In the genomic region with DNA sequence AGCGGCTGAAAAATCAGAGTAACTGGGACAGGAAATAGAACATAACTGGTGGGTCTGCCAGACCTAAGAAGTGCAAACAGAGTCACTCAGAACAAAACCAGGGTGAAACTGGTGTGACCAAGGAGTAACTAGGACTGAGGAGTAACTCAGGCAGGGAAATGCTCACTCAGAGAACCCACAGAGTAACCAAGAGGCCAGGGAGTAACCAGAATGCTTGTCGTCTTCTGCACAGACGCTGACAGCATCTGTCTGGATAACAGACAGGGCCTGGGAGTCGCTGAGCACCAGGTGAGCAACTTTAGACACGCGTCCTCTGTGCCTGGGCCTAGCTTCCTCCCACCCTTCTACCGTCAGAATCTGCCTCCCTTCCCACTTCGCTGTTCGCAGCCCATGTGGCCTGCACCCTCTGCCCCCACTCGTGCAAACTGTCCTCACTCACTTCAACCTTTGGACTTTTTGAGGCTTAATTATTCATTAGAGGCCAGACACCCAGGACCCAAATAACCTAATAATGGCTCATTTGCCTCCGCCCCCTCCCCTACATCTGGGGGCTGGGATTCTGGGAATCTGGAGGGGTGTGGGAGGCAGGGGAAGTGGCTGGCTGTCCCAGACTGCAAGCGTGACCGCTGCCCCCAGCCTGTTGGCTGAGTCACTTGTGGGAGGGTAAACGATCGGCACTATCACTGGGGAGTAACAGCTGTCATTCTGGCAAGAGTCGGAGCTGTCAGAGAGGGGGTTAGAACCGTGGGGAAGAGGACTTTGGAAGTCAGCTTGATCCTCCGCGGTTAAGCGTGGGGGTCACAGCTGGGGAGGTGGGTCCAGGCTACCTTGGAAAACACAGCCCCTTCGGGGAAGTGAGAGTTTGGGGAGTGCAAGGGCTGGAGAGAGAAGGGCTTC, we compare ENCODE assay signal across 8 cellular contexts. TPM values are rescaled to one million over a fixed set of nuclear protein-coding genes. Genes with fewer than 3 reads are reported as not detected.
DNase-seq lines count a peak whose midpoint lies in the region; ATAC-seq and TF ChIP-seq lines count a peak whose summit lies in the region.

No MANE protein-coding gene starts in this region.

- peak; percentile 91 for ATAC-seq in GM21723 (IDR thresholded peaks at IDR 0.05; ENCODE audit: unreplicated experiment)

- H3K4me3 Mint-ChIP-seq in mesothelial cell of epicardium, result peak overlapping the region; percentile 57

- TF ChIP-seq CTCF in WI38 (IDR thresholded peaks at IDR 0.05; ENCODE audit: low read depth, low read length), result no peak
- TF ChIP-seq CTCF in mesothelial cell of epicardium (IDR thresholded peaks at IDR 0.05; ENCODE audit: unreplicated experiment), result no peak

- H3K4me1 Mint-ChIP-seq in mesothelial cell of epicardium, result peaks cover 29% of the 10 kb centered on the region

- H3K27me3 Mint-ChIP-seq in mesothelial cell of epicardium (ENCODE audit: low read depth), result peaks cover 33% of the 10 kb centered on the region

- DNase-seq in ELR (ENCODE audit: low read depth) (peak; percentile 67), dermis blood vessel endothelial cell (peak; percentile 59), mesothelial cell of epicardium (ENCODE audit: low spot score in 2 of 2, unreplicated experiment in 2 of 2) (no peak), SHP77 (lab: John Stamatoyannopoulos, UW) (no peak)
- peak; percentile 91 for DNase-seq in Jurkat, Clone E6-1 (ENCODE audit: low read depth, low spot score)
- DNase-seq in stimulated activated CD8-positive, alpha-beta memory T cell treated with anti-CD3 and anti-CD28 coated beads, Interleukin-7, amount 100 ng/mL, for 48 hours (ENCODE audit: extremely low read depth in 1 of 2, low read depth in 1 of 2), result peak; percentile 27 to 74

- no peaks in the 10 kb centered on the region for H3K36me3 Mint-ChIP-seq in mesothelial cell of epicardium

- H3K9me3 Mint-ChIP-seq in mesothelial cell of epicardium, result no peaks in the 10 kb centered on the region

- peak overlapping the region; percentile 69 for H3K4me3 ChIP-seq in Jurkat, Clone E6-1 (ENCODE audit: low read length)
- H3K4me3 ChIP-seq in WI38 (ENCODE audit: low read depth, low read length), result peak overlapping the region; percentile 57

- no peak overlapping the region for H3K27ac Mint-ChIP-seq in mesothelial cell of epicardium

RNA-seq across cellular contexts. Expression of gene AQP3, which starts 0.6 kb away (rescaled TPM):
- polyA plus RNA-seq in Jurkat, Clone E6-1 (2012; ENCODE audit: insufficient read depth, insufficient read length), result 29.0 TPM
- total RNA-seq in dermis blood vessel endothelial cell (under 0.01 and 0.51 TPM in 2 replicates), mesothelial cell of epicardium (0.93 to 1.5 TPM (median 1.3 TPM) in 3 replicates)

RNA-seq across cellular contexts. Expression of gene NOL6, which starts 27.0 kb away (rescaled TPM):
- 36.9 TPM for polyA plus RNA-seq in Jurkat, Clone E6-1 (2012; ENCODE audit: insufficient read depth, insufficient read length)
- total RNA-seq in dermis blood vessel endothelial cell (15.5 and 30.2 TPM in 2 replicates), mesothelial cell of epicardium (37.7 to 38.4 TPM (median 37.9 TPM) in 3 replicates)

RNA-seq across cellular contexts. Expression of gene AQP7, which starts 44.4 kb away (rescaled TPM):
- polyA plus RNA-seq in Jurkat, Clone E6-1 (2012; ENCODE audit: insufficient read depth, insufficient read length), result not detected
- total RNA-seq in dermis blood vessel endothelial cell (not detected in 2 replicates), mesothelial cell of epicardium (0.44 to 1.7 TPM (median 1.3 TPM) in 3 replicates)

Comparison
In these comparisons a context has a peak if more than half of its experiments do, and no peak if none do; other contexts are left out.
1. DNase-seq: peak in ELR (single experiment), Jurkat, Clone E6-1 (single experiment), dermis blood vessel endothelial cell (single experiment) and stimulated activated CD8-positive, alpha-beta memory T cell treated with anti-CD3 and anti-CD28 coated beads, Interleukin-7, amount 100 ng/mL, for 48 hours (2 of 2); none in mesothelial cell of epicardium (0 of 2) and SHP77 (0 of 2).